ENCODE assay signal across 1 cellular context in genomic region chr22:35432226-35432905, GRCh38.
TF ChIP-seq lines count a peak whose summit lies in the region.

No MANE protein-coding gene starts in this region.

TF ChIP-seq in GM23338, 12 proteins besides CTCF, POLR2A, EP300 and RAD21 (continued from another document):
- TF ChIP-seq REST (IDR thresholded peaks at IDR 0.05; ENCODE audit: unreplicated experiment): no peak
